Comparison of ENCODE assay signal across 14 cellular contexts in the genomic region with DNA sequence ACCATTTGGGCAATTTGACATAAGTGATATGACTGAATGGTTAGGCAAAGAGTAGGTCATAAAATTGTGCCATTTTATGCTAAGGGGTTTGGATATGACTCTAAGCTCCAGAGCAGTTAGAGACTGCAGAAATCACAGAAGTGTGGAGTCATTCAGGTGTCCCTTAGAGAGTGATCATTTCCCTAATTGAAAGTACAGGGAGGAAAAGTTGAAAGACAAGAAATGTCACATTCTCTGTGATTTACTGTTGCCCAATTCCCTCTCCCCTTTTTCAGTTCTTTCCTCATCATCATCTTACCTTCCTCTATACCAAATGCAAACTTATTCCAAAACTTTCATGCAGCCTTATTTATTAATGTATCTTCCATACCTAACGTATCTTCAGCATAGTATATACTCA.
A peak's percentile ranks its signal among the peaks of the same experiment; 100 is the strongest.
DNase-seq lines count a peak whose midpoint lies in the region; ATAC-seq and TF ChIP-seq lines count a peak whose summit lies in the region.
"Had no signal": no experiment of that assay in that cellular context is flagged by ENCODE, and none has a peak within 500 bp of the region (broad histone marks: within the 10 kb centered on the region; RNA-seq: fewer than 3 reads in every experiment).

No MANE protein-coding gene starts in this region.

- H3K4me3 ChIP-seq in HEK293 (ENCODE audit: low read depth, low read length) (no peak overlapping the region), epithelial cell of esophagus (ENCODE audit: low read length) (no peak overlapping the region)
- H3K4me3 ChIP-seq: GM23338 had no signal

- no peak for TF ChIP-seq CTCF in HEK293 (tag by site-specific recombination; IDR thresholded peaks at IDR 0.05)
- TF ChIP-seq CTCF in epithelial cell of esophagus (IDR thresholded peaks at IDR 0.05; ENCODE audit: insufficient read depth, low read depth, low read length, missing control alignments) = no peak

- 0 out of 2 replicates have a peak, but pooled peaks cover 2% of the 10 kb centered on the region for H3K4me1 ChIP-seq in HEK293 (ENCODE audit: control insufficient read depth, insufficient read depth, low read length)

- H3K9me3 ChIP-seq in HEK293 (ENCODE audit: control insufficient read depth, insufficient read depth, low read depth, low read length) = no peaks in the 10 kb centered on the region
- H3K9me3 ChIP-seq: BE2C, Caco-2 had no signal

- TF ChIP-seq POLR2A in GM18505 (IDR thresholded peaks at IDR 0.05; ENCODE audit: borderline replicate concordance, extremely low read depth, insufficient read depth, insufficient read length) = no peak

- no peak overlapping the region for H3K27ac ChIP-seq in HEK293 (ENCODE audit: extremely low read depth, low read depth, low read length)

- ATAC-seq in HG02885 (IDR thresholded peaks at IDR 0.05; ENCODE audit: poor library complexity, unreplicated experiment) (no peak), GM18505 (IDR thresholded peaks at IDR 0.05; ENCODE audit: unreplicated experiment) (no peak)
- ATAC-seq: GM23338, HepG2 had no signal

- H3K36me3 ChIP-seq in HEK293 (ENCODE audit: control insufficient read depth in 2 of 2, insufficient read depth in 1 of 2, low read length in 2 of 2) = no peaks in the 10 kb centered on the region
- H3K36me3 ChIP-seq: BE2C had no signal

- CTCF ChIA-PET in HEK293 (lab: Yijun Ruan, JAX) = no interaction called here

- DNase-seq in NCI-H69 (lab: John Stamatoyannopoulos, UW) (peak; percentile 2), epithelial cell of esophagus (ENCODE audit: low read depth) (peak; percentile 47), NCI-H2227 treated with DMSO at 0.1 percent for 48 hours (lab: John Stamatoyannopoulos, UW) (no peak)
- DNase-seq: ACHN; BE2C; C1 segment of cervical spinal cord; Caco-2; CD4-positive, alpha-beta T cell; HCEC 1CT had no signal

- POLR2A ChIA-PET in HEK293 (lab: Yijun Ruan, JAX) = no interaction called here

TF ChIP-seq in HEK293, 187 proteins besides CTCF, POLR2A, EP300 and RAD21:
- TF ChIP-seq MEIS1 (CRISPR knock-in tag; IDR thresholded peaks at IDR 0.05; ENCODE audit: borderline replicate concordance) (no peak), PRDM1 (tag by site-specific recombination; IDR thresholded peaks at IDR 0.05) (peak; percentile 69), ZNF76 (tag by site-specific recombination; IDR thresholded peaks at IDR 0.05; ENCODE audit: borderline replicate concordance, low read depth) (no peak)
- TF ChIP-seq, protein P1, sequence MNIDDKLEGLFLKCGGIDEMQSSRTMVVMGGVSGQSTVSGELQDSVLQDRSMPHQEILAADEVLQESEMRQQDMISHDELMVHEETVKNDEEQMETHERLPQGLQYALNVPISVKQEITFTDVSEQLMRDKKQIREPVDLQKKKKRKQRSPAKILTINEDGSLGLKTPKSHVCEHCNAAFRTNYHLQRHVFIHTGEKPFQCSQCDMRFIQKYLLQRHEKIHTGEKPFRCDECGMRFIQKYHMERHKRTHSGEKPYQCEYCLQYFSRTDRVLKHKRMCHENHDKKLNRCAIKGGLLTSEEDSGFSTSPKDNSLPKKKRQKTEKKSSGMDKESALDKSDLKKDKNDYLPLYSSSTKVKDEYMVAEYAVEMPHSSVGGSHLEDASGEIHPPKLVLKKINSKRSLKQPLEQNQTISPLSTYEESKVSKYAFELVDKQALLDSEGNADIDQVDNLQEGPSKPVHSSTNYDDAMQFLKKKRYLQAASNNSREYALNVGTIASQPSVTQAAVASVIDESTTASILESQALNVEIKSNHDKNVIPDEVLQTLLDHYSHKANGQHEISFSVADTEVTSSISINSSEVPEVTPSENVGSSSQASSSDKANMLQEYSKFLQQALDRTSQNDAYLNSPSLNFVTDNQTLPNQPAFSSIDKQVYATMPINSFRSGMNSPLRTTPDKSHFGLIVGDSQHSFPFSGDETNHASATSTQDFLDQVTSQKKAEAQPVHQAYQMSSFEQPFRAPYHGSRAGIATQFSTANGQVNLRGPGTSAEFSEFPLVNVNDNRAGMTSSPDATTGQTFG (tag by site-specific recombination; IDR thresholded peaks at IDR 0.05; ENCODE audit: borderline replicate concordance) = no peak
